In the genomic region with DNA sequence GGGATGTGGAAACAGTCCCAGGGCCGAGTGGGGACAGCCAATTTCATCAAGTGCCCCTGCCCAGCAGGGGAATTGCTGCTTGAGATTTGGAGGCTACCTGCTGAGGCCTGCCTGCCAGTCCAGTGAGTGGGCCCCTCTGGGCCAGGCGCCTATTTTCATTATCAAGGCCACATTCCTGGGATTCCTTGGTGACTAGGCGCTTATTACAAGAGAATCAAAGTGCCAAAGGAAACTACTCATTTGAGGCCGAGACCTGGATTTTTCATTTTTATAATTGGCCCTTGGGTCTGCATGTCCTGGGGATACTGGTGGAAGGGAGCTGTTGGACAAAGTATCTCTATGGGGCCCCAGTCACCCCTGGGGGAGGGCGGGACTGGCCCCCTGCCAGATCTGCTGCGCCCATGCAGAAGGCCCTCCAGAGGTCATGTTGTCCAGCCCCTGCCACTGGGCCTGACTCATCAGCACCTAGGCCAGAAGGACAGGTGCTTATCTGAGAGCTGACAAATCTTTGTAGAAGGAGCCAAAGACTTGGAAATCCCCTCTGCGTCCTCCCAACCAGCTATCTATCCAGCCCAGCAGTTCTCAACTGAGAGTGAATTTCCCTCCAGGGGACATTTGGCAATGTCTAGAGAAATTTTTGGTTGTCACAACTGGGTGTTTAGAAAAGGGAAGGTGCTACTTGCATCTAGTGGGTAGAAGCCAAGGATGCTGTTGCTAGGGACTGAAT, we compare ENCODE assay signal across 8 cellular contexts. TPM values are rescaled to one million over a fixed set of nuclear protein-coding genes. Genes with fewer than 3 reads are reported as not detected.
DNase-seq lines count a peak whose midpoint lies in the region; ATAC-seq and TF ChIP-seq lines count a peak whose summit lies in the region.

No MANE protein-coding gene starts in this region.

- ATAC-seq in HG03039 (IDR thresholded peaks at IDR 0.05; ENCODE audit: unreplicated experiment) (peak; percentile 71), GM21423 (IDR thresholded peaks at IDR 0.05; ENCODE audit: unreplicated experiment) (no peak), GM21390 (IDR thresholded peaks at IDR 0.05; ENCODE audit: unreplicated experiment) (no peak)

- no peak overlapping the region for H3K4me3 ChIP-seq in astrocyte of the spinal cord (ENCODE audit: low read depth, low read length)

- in situ Hi-C loops in astrocyte of the spinal cord (cut with HindIII; ENCODE audit: low sequenced_read_pairs), result no loop called here

- no peak for TF ChIP-seq CTCF in astrocyte of the spinal cord (IDR thresholded peaks at IDR 0.05; ENCODE audit: low read depth, low read length)

- peak; percentile 45 for DNase-seq in GM04503 (ENCODE audit: low read depth)
- DNase-seq in astrocyte of the spinal cord (ENCODE audit: low read depth, low spot score), result peak; percentile 72
- DNase-seq in lung microvascular endothelial cell (ENCODE audit: low read depth in 2 of 2), result peak; percentile 43 to 68
- DNase-seq in NOMO-1 treated with DMSO at 0.1 percent for 48 hours (lab: John Stamatoyannopoulos, UW; ENCODE audit: unreplicated experiment), result no peak
- DNase-seq in COR-L47 (lab: John Stamatoyannopoulos, UW), result no peak

RNA-seq across cellular contexts. Expression of a gene that starts 45.6 kb away (rescaled TPM):
- not detected in 2 replicates for total RNA-seq in lung microvascular endothelial cell

Comparison
In these comparisons a context has a peak if more than half of its experiments do, and no peak if none do; other contexts are left out.
1. DNase-seq: peak in GM04503 (single experiment), astrocyte of the spinal cord (single experiment) and lung microvascular endothelial cell (2 of 2); none in NOMO-1 treated with DMSO at 0.1 percent for 48 hours (single experiment) and COR-L47 (single experiment).